In the genomic region with DNA sequence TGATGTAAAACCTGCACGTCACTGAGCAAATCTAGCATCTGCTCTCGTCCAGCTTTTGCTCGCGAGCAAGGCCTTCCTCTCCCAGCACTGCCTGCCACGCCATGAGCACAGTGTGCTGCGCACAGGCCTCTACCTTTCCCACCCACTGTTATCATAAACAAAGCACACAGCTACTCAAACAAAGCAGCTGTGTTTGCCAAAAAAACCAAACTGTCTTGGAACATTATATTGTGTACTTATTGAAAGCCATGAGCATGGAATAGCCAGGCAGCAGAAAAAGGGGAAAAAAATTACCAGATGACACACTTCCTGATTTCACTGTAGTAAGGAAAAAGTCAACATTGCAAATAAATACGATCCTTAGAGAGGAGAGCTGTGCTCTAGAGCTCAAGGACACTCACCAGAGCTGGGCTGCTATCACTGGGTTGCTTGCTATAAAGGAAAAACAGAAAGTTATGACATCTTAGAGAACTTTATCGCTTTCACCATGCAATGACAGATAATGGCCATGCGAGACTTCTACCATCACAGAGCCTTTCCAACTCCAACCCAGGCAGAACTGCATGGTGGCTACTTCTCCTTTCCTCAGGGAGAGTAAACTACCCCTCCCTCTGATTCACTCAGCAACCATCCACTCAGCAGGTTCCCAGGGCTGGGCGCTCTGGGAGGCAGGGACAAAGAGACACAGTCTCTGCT, we compare ENCODE assay signal across 9 cellular contexts.
A peak's percentile ranks its signal among the peaks of the same experiment; 100 is the strongest.
DNase-seq lines count a peak whose midpoint lies in the region; ATAC-seq lines count a peak whose summit lies in the region.
"Had no signal": no experiment of that assay in that cellular context is flagged by ENCODE, and none has a peak within 500 bp of the region (broad histone marks: within the 10 kb centered on the region; RNA-seq: fewer than 3 reads in every experiment).

No MANE protein-coding gene starts in this region.

- ATAC-seq in GM21786 (IDR thresholded peaks at IDR 0.05; ENCODE audit: unreplicated experiment) (no peak), HG02571 (IDR thresholded peaks at IDR 0.05; ENCODE audit: unreplicated experiment) (no peak)

- DNase-seq in DMS153 (lab: John Stamatoyannopoulos, UW) = peak; percentile 94
- DNase-seq in NCI-H1930 (lab: John Stamatoyannopoulos, UW) = peak; percentile 67 to 79
- DNase-seq in astrocyte of the hippocampus (ENCODE audit: low read depth, low spot score) = peak; percentile 58
- DNase-seq in lung microvascular endothelial cell (ENCODE audit: low read depth in 2 of 2) = peak; percentile 71 to 81
- DNase-seq in ureter (ENCODE audit: low spot score) = no peak
- DNase-seq in activated CD4-positive, alpha-beta T cell treated with anti-CD3 and anti-CD28 coated beads for 4 hours = no peak
- DNase-seq: DMS 273 treated with DMSO at 0.1 percent for 48 hours had no signal

Comparison
In these comparisons a context has a peak if more than half of its experiments do, and no peak if none do; other contexts are left out.
1. DNase-seq: peak in DMS153 (single experiment), NCI-H1930 (2 of 2), astrocyte of the hippocampus (single experiment) and lung microvascular endothelial cell (2 of 2); none in ureter (single experiment) and activated CD4-positive, alpha-beta T cell treated with anti-CD3 and anti-CD28 coated beads for 4 hours (0 of 2).